In the genomic region with DNA sequence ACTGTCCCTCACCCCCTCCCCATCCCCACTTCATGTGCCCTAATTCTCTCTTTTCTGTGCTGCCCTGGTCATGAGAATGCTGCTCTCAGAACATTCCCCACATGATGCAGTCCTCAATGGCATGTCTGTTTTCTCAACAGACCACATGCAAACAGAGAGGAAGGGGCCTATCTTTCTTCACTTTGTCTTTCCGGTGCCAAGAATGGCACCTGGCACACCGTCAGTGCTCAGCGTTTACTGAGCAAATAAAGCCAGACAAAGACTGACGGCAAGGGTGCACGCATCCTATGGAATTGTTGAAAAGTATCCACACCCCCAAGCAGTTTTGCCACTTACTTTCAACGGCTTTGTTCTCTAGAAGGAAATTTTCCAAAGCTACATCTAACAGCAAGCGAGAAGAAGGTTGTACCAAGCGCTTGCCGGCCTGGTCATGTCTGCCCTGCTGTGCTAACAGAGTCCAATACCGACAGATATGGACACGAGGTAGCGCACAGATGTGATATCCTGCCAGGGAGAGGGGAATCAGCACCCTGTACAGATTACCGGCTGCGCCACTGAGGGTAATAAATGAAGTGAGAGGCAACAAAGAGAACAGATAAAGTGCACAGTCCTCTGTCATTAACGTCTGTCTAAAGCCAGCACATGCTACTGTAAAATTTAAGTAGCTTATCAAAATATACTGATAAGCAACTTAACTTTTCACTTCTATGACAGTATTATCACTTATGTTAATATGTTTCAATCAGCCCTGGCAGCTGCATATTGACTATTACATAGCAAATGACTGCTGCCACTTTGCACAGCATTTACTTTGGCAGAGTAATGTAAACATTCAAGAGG, we compare ENCODE assay signal across 1 cellular context.
TF ChIP-seq lines count a peak whose summit lies in the region.

No MANE protein-coding gene starts in this region.

TF ChIP-seq in WTC11, 78 proteins besides CTCF, POLR2A, EP300 and RAD21 (continued from another document):
- TF ChIP-seq, protein P1, sequence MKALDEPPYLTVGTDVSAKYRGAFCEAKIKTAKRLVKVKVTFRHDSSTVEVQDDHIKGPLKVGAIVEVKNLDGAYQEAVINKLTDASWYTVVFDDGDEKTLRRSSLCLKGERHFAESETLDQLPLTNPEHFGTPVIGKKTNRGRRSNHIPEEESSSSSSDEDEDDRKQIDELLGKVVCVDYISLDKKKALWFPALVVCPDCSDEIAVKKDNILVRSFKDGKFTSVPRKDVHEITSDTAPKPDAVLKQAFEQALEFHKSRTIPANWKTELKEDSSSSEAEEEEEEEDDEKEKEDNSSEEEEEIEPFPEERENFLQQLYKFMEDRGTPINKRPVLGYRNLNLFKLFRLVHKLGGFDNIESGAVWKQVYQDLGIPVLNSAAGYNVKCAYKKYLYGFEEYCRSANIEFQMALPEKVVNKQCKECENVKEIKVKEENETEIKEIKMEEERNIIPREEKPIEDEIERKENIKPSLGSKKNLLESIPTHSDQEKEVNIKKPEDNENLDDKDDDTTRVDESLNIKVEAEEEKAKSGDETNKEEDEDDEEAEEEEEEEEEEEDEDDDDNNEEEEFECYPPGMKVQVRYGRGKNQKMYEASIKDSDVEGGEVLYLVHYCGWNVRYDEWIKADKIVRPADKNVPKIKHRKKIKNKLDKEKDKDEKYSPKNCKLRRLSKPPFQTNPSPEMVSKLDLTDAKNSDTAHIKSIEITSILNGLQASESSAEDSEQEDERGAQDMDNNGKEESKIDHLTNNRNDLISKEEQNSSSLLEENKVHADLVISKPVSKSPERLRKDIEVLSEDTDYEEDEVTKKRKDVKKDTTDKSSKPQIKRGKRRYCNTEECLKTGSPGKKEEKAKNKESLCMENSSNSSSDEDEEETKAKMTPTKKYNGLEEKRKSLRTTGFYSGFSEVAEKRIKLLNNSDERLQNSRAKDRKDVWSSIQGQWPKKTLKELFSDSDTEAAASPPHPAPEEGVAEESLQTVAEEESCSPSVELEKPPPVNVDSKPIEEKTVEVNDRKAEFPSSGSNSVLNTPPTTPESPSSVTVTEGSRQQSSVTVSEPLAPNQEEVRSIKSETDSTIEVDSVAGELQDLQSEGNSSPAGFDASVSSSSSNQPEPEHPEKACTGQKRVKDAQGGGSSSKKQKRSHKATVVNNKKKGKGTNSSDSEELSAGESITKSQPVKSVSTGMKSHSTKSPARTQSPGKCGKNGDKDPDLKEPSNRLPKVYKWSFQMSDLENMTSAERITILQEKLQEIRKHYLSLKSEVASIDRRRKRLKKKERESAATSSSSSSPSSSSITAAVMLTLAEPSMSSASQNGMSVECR (CRISPR knock-in tag; IDR thresholded peaks at IDR 0.05; ENCODE audit: borderline replicate concordance) = no peak
